13 cellular contexts compared by ENCODE assay signal in the genomic region with DNA sequence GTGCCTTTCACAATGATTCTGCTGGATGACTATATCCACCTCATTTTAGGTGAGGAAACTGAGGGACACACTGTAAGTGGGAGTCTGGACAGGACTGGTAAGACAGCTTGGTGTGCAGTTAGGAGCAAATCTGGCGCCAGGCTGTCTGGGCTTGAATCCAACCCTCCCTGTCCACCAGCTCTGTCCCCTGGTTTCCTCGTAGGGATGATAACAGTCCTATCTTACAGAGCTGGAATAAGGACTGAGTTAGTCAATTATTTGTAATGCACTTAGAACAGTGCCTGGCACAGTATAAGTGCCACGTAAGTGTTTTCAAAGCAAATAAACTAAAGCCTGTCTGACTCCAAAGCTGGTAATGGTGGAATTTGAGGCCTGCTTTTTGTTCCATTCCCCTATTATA.
DNase-seq lines count a peak whose midpoint lies in the region; ATAC-seq and TF ChIP-seq lines count a peak whose summit lies in the region.
"Had no signal": no experiment of that assay in that cellular context is flagged by ENCODE, and none has a peak within 500 bp of the region (broad histone marks: within the 10 kb centered on the region; RNA-seq: fewer than 3 reads in every experiment).

No MANE protein-coding gene starts in this region.

- no peaks in the 10 kb centered on the region for H3K9me3 Mint-ChIP-seq in activated CD4-positive, alpha-beta T cell treated with anti-CD3 and anti-CD28 coated beads, Interleukin-2, amount 10 ng/mL, durations not matched to agents 24 days and 14 days

- H3K27me3 ChIP-seq in ascending aorta (no peaks in the 10 kb centered on the region), upper lobe of right lung (no peaks in the 10 kb centered on the region)
- H3K27me3 ChIP-seq: SJCRH30 had no signal

- peaks cover 12 to 18% of the 10 kb centered on the region in 2 donors for H3K4me1 ChIP-seq in ascending aorta
- peaks cover 5% of the 10 kb centered on the region for H3K4me1 ChIP-seq in upper lobe of right lung
- H3K4me1 ChIP-seq: SJCRH30 had no signal

- H3K4me1 Mint-ChIP-seq in activated CD4-positive, alpha-beta T cell treated with anti-CD3 and anti-CD28 coated beads, Interleukin-2, amount 10 ng/mL, durations not matched to agents 24 days and 14 days: no peaks in the 10 kb centered on the region
- H3K4me1 Mint-ChIP-seq: activated CD4-positive, alpha-beta T cell treated with anti-CD3 and anti-CD28 coated beads for 36 hours had no signal

- TF ChIP-seq CTCF in ascending aorta (IDR thresholded peaks at IDR 0.05): no peak
- no peak for TF ChIP-seq CTCF in upper lobe of right lung (IDR thresholded peaks at IDR 0.05)

- no peaks in the 10 kb centered on the region for H3K9me3 ChIP-seq in ascending aorta
- no peaks in the 10 kb centered on the region for H3K9me3 ChIP-seq in upper lobe of right lung

- peak; percentile 43 for ATAC-seq in left lobe of liver
- peak; percentile 64 for ATAC-seq in upper lobe of right lung
- ATAC-seq: activated CD4-positive, alpha-beta T cell treated with anti-CD3 and anti-CD28 coated beads for 36 hours had no signal

- intact Hi-C loops in ascending aorta (cut with DNase I) (loop anchor here (5.0 kb wide), 1 partner anchor 76 kb away; no protein-coding TSS in a partner anchor), upper lobe of right lung (cut with DNase I) (no loop called here)
- intact Hi-C loops in activated CD4-positive, alpha-beta T cell treated with anti-CD3 and anti-CD28 coated beads, Interleukin-2, amount 10 ng/mL, durations not matched to agents 24 days and 14 days (cut with micrococcal nuclease): no loop called here

- H3K4me3 Mint-ChIP-seq in activated CD4-positive, alpha-beta T cell treated with anti-CD3 and anti-CD28 coated beads, Interleukin-2, amount 10 ng/mL, durations not matched to agents 24 days and 14 days: no peak overlapping the region
- H3K4me3 Mint-ChIP-seq: activated CD4-positive, alpha-beta T cell treated with anti-CD3 and anti-CD28 coated beads for 36 hours had no signal

- H3K36me3 Mint-ChIP-seq in activated CD4-positive, alpha-beta T cell treated with anti-CD3 and anti-CD28 coated beads, Interleukin-2, amount 10 ng/mL, durations not matched to agents 24 days and 14 days (ENCODE audit: low read depth): no peaks in the 10 kb centered on the region

- H3K27ac Mint-ChIP-seq in activated CD4-positive, alpha-beta T cell treated with anti-CD3 and anti-CD28 coated beads, Interleukin-2, amount 10 ng/mL, durations not matched to agents 24 days and 14 days: no peak overlapping the region
- H3K27ac Mint-ChIP-seq: activated CD4-positive, alpha-beta T cell treated with anti-CD3 and anti-CD28 coated beads for 36 hours had no signal

- peaks cover 36% of the 10 kb centered on the region for H3K27me3 Mint-ChIP-seq in activated CD4-positive, alpha-beta T cell treated with anti-CD3 and anti-CD28 coated beads, Interleukin-2, amount 10 ng/mL, durations not matched to agents 24 days and 14 days

- peak overlapping the region in 1 of 2 donors; percentile 88 for H3K4me3 ChIP-seq in ascending aorta
- H3K4me3 ChIP-seq in upper lobe of right lung: no peak overlapping the region
- H3K4me3 ChIP-seq: SJCRH30 had no signal

- DNase-seq in NCI-H82 (lab: John Stamatoyannopoulos, UW): peak; percentile 16
- no peak for DNase-seq in NCI-H82 treated with DMSO at 0.1 percent for 48 hours (lab: John Stamatoyannopoulos, UW; ENCODE audit: unreplicated experiment)
- no peak for DNase-seq in ascending aorta (ENCODE audit: low spot score in 2 of 2)
- DNase-seq in left lobe of liver (ENCODE audit: low spot score): peak; percentile 75
- DNase-seq in upper lobe of right lung: peak; percentile 77
- DNase-seq in activated CD4-positive, alpha-beta T cell treated with anti-CD3 and anti-CD28 coated beads, Interleukin-2, amount 10 ng/mL, durations not matched to agents 24 days and 14 days: no peak
- no peak for DNase-seq in GM19240 (ENCODE audit: insufficient read length, low spot score)
- no peak for DNase-seq in activated T-cell treated with anti-CD3 and anti-CD28 coated beads, Interleukin-2, amount 50 U/mL, for 1 hour
- DNase-seq: activated CD4-positive, alpha-beta T cell treated with anti-CD3 and anti-CD28 coated beads for 36 hours; hippocampal formation; NCI-H1694 treated with DMSO at 0.1 percent for 48 hours; stimulated activated CD4-positive, alpha-beta T cell treated with anti-CD3 and anti-CD28 coated beads, Interleukin-12 subunit alpha, Interleukin-12 subunit beta, amount 100 ng/mL, for 4 hours had no signal

- H3K36me3 ChIP-seq in ascending aorta (no peaks in the 10 kb centered on the region), upper lobe of right lung (no peaks in the 10 kb centered on the region)
- H3K36me3 ChIP-seq: SJCRH30 had no signal

- H3K27ac ChIP-seq in ascending aorta (peak overlapping the region; percentile 91 to 96), upper lobe of right lung (peak overlapping the region; percentile 74)
- H3K27ac ChIP-seq: SJCRH30 had no signal

Comparison
In these comparisons a context has a peak if more than half of its experiments do, and no peak if none do; other contexts are left out.
1. DNase-seq: peak in NCI-H82 (single experiment), left lobe of liver (single experiment) and upper lobe of right lung (single experiment); none in NCI-H82 treated with DMSO at 0.1 percent for 48 hours (single experiment), ascending aorta (0 of 2), activated CD4-positive, alpha-beta T cell treated with anti-CD3 and anti-CD28 coated beads, Interleukin-2, amount 10 ng/mL, durations not matched to agents 24 days and 14 days (single experiment), GM19240 (single experiment) and activated T-cell treated with anti-CD3 and anti-CD28 coated beads, Interleukin-2, amount 50 U/mL, for 1 hour (single experiment).